ENCODE assay signal across 8 cellular contexts in genomic region chr1:145818095-145818494, GRCh38. TPM values are rescaled to one million over a fixed set of nuclear protein-coding genes. Genes with fewer than 3 reads are reported as not detected.
A peak's percentile ranks its signal among the peaks of the same experiment; 100 is the strongest.
DNase-seq lines count a peak whose midpoint lies in the region; ATAC-seq and TF ChIP-seq lines count a peak whose summit lies in the region.
"Not testable (repeated sequence)": the region's sequence is repeated elsewhere in the genome, so short reads cannot be mapped to it uniquely, and the experiment has no call there.

No MANE protein-coding gene starts in this region.

- not testable (repeated sequence) for H3K9me3 ChIP-seq in SJCRH30 (replicated peaks); gastrocnemius medialis

- not testable (repeated sequence) for H3K9ac ChIP-seq in KMS-11

- TF ChIP-seq POLR2A in gastrocnemius medialis (IDR thresholded peaks at IDR 0.05): not testable (repeated sequence)

- not testable (repeated sequence) for H4K20me1 ChIP-seq in KMS-11 (ENCODE audit: insufficient read depth)

- H3K4me2 ChIP-seq in KMS-11: peak overlapping the region; percentile 62

- H3K9me3 Mint-ChIP-seq in activated naive CD8-positive, alpha-beta T cell treated with anti-CD3 and anti-CD28 coated beads, Interleukin-2, amount 50 U/mL, for 24 hours; central memory CD8-positive, alpha-beta T cell: not testable (repeated sequence)

- ATAC-seq in GM21381 (IDR thresholded peaks at IDR 0.05; ENCODE audit: unreplicated experiment) (peak; percentile 48), gastrocnemius medialis (peak; percentile 42 to 45)
- ATAC-seq in activated naive CD8-positive, alpha-beta T cell treated with anti-CD3 and anti-CD28 coated beads, Interleukin-2, amount 50 U/mL, for 24 hours: peak; percentile 60
- ATAC-seq in central memory CD8-positive, alpha-beta T cell (replicated peaks; ENCODE audit: extremely low read depth, poor library complexity, severe bottlenecking): peak; percentile 43

- H3K27me3 Mint-ChIP-seq in activated naive CD8-positive, alpha-beta T cell treated with anti-CD3 and anti-CD28 coated beads, Interleukin-2, amount 50 U/mL, for 24 hours; central memory CD8-positive, alpha-beta T cell: not testable (repeated sequence)

- peaks cover 44% of the 10 kb centered on the region for H3K79me2 ChIP-seq in KMS-11 (ENCODE audit: insufficient read depth, low read depth)

- H3K36me3 ChIP-seq in KMS-11 (ENCODE audit: insufficient read depth); SJCRH30; gastrocnemius medialis: not testable (repeated sequence)

- H3K27ac ChIP-seq in KMS-11, SJCRH30: not testable (repeated sequence)
- peak overlapping the region; percentile 44 to 73 (median 57) for H3K27ac ChIP-seq in gastrocnemius medialis

- H3K4me1 Mint-ChIP-seq in activated naive CD8-positive, alpha-beta T cell treated with anti-CD3 and anti-CD28 coated beads, Interleukin-2, amount 50 U/mL, for 24 hours: peaks cover 25% of the 10 kb centered on the region
- not testable (repeated sequence) for H3K4me1 Mint-ChIP-seq in central memory CD8-positive, alpha-beta T cell

- H3K27ac Mint-ChIP-seq in activated naive CD8-positive, alpha-beta T cell treated with anti-CD3 and anti-CD28 coated beads, Interleukin-2, amount 50 U/mL, for 24 hours; central memory CD8-positive, alpha-beta T cell (ENCODE audit: low read depth): not testable (repeated sequence)

- not testable (repeated sequence) for H3K36me3 Mint-ChIP-seq in activated naive CD8-positive, alpha-beta T cell treated with anti-CD3 and anti-CD28 coated beads, Interleukin-2, amount 50 U/mL, for 24 hours (ENCODE audit: low read depth); central memory CD8-positive, alpha-beta T cell (ENCODE audit: insufficient read depth)

- H2AFZ ChIP-seq in KMS-11 (ENCODE audit: low read depth): not testable (repeated sequence)

- H3K4me1 ChIP-seq in KMS-11 (ENCODE audit: low read depth, poor library complexity, severe bottlenecking) (peaks cover 38% of the 10 kb centered on the region), gastrocnemius medialis (peaks cover 8 to 14% of the 10 kb centered on the region in 2 donors)
- not testable (repeated sequence) for H3K4me1 ChIP-seq in SJCRH30

- not testable (repeated sequence) for H3K27me3 ChIP-seq in KMS-11 (ENCODE audit: insufficient read depth, low read depth); SJCRH30; gastrocnemius medialis

- not testable (repeated sequence) for H3K4me3 ChIP-seq in AG10803 (ENCODE audit: low read length); KMS-11 (IDR thresholded peaks at IDR 0.05; ENCODE audit: insufficient read depth, low read depth, low read length); SJCRH30
- H3K4me3 ChIP-seq in gastrocnemius medialis: peak overlapping the region in 1 of 4 donors; percentile 28

- DNase-seq in AG10803 (ENCODE audit: low read depth) (peak; percentile 77), SJCRH30 (peak; percentile 6 to 33), glomerular visceral epithelial cell (ENCODE audit: extremely low spot score) (peak; percentile 69)
- DNase-seq in activated naive CD8-positive, alpha-beta T cell treated with anti-CD3 and anti-CD28 coated beads, Interleukin-2, amount 50 U/mL, for 24 hours; central memory CD8-positive, alpha-beta T cell (ENCODE audit: low spot score in 2 of 2); gastrocnemius medialis: not testable (repeated sequence)

- not testable (repeated sequence) for TF ChIP-seq CTCF in AG10803 (conservative IDR thresholded peaks at IDR 0.05; ENCODE audit: low read length); KMS-11 (conservative IDR thresholded peaks at IDR 0.05; ENCODE audit: low read depth, low read length); gastrocnemius medialis (IDR thresholded peaks at IDR 0.05 in 4 of 5, conservative IDR thresholded peaks at IDR 0.05 in 1 of 5)

- in situ Hi-C loops in gastrocnemius medialis (cut with MboI; ENCODE audit: low sequenced_read_pairs in 4 of 4): not testable (repeated sequence)

- intact Hi-C loops in gastrocnemius medialis (cut with DNase I; ENCODE audit: low total_unique reads): not testable (repeated sequence)

- H3K4me3 Mint-ChIP-seq in activated naive CD8-positive, alpha-beta T cell treated with anti-CD3 and anti-CD28 coated beads, Interleukin-2, amount 50 U/mL, for 24 hours; central memory CD8-positive, alpha-beta T cell: not testable (repeated sequence)

RNA-seq across cellular contexts. Expression of gene RNF115, which starts 5.8 kb away (rescaled TPM):
- total RNA-seq in SJCRH30 (2014; rRNA removed; shearing (Covaris generic)): 9.0 and 10.0 TPM in 2 replicates
- 10 to 100 TPM; 16.1 to 65.4 (median 37.3) TPM for total RNA-seq in gastrocnemius medialis

RNA-seq across cellular contexts. Expression of gene POLR3C, which starts 5.9 kb away (rescaled TPM):
- 27.4 and 28.5 TPM in 2 replicates for total RNA-seq in SJCRH30 (2014; rRNA removed; shearing (Covaris generic))
- 10 to 100 TPM; 23.0 to 27.8 (median 26.4) TPM for total RNA-seq in gastrocnemius medialis

RNA-seq across cellular contexts. Expression of gene NUDT17, which starts 27.3 kb away (rescaled TPM):
- total RNA-seq in SJCRH30 (2014; rRNA removed; shearing (Covaris generic)): 1.1 and 1.2 TPM in 2 replicates
- 1 to 10 TPM in 1 of 4 donors, under 1 TPM in 2, not detected in 1; 0.46 to 2.2 (median 0.51) TPM for total RNA-seq in gastrocnemius medialis

RNA-seq across cellular contexts. Expression of gene PIAS3, which starts 40.8 kb away (rescaled TPM):
- 18.8 and 19.7 TPM in 2 replicates for total RNA-seq in SJCRH30 (2014; rRNA removed; shearing (Covaris generic))
- total RNA-seq in gastrocnemius medialis: 10 to 100 TPM; 26.2 to 40.0 (median 35.7) TPM
